30 cellular contexts compared by ENCODE assay signal in genomic region chr9:114494776-114495569, GRCh38. TPM values are rescaled to one million over a fixed set of nuclear protein-coding genes. Genes with fewer than 3 reads are reported as not detected.
DNase-seq lines count a peak whose midpoint lies in the region; ATAC-seq and TF ChIP-seq lines count a peak whose summit lies in the region.
"Had no signal": no experiment of that assay in that cellular context is flagged by ENCODE, and none has a peak within 500 bp of the region (broad histone marks: within the 10 kb centered on the region; RNA-seq: fewer than 3 reads in every experiment).

No MANE protein-coding gene starts in this region.

- no peaks in the 10 kb centered on the region for H3K27me3 Mint-ChIP-seq in activated CD8-positive, alpha-beta T cell treated with anti-CD3 and anti-CD28 coated beads for 36 hours
- peaks cover 13% of the 10 kb centered on the region for H3K27me3 Mint-ChIP-seq in activated CD8-positive, alpha-beta T cell treated with anti-CD3 and anti-CD28 coated beads, Interleukin-2, amount 10 ng/mL, durations not matched to agents 7 days and 5 days (ENCODE audit: low read depth)
- peaks cover 8% of the 10 kb centered on the region for H3K27me3 Mint-ChIP-seq in T-helper 17 cell
- peaks cover 9% of the 10 kb centered on the region for H3K27me3 Mint-ChIP-seq in glutamatergic neuron (ENCODE audit: unreplicated experiment)
- H3K27me3 Mint-ChIP-seq in T-cell = peaks cover 0 to 6% of the 10 kb centered on the region in 2 donors
- H3K27me3 Mint-ChIP-seq: CD4-positive, alpha-beta T cell; effector memory CD8-positive, alpha-beta T cell; stimulated activated naive CD8-positive, alpha-beta T cell treated with anti-CD3 and anti-CD28 coated beads, Interleukin-15, amount 100 ng/mL, for 72 hours had no signal

- H3K9me3 Mint-ChIP-seq in activated CD8-positive, alpha-beta T cell treated with anti-CD3 and anti-CD28 coated beads for 36 hours = no peaks in the 10 kb centered on the region
- no peaks in the 10 kb centered on the region for H3K9me3 Mint-ChIP-seq in activated CD8-positive, alpha-beta T cell treated with anti-CD3 and anti-CD28 coated beads, Interleukin-2, amount 10 ng/mL, durations not matched to agents 7 days and 5 days (ENCODE audit: insufficient read depth)
- H3K9me3 Mint-ChIP-seq in glutamatergic neuron (ENCODE audit: unreplicated experiment) (peaks cover 5% of the 10 kb centered on the region), T-cell (no peaks in the 10 kb centered on the region)
- H3K9me3 Mint-ChIP-seq: activated naive CD4-positive, alpha-beta T cell treated with anti-CD3 and anti-CD28 coated beads, Interleukin-2, amount 50 U/mL, for 72 hours; activated T-helper 2 cell treated with anti-CD3 and anti-CD28 coated beads, Interferon-gamma antibody, Interleukin-2, Interleukin-4, amounts not matched to agents 10 μg/mL and 5 μg/mL and 100 μg/mL, durations not matched to agents 14 hours and 24 hours and 36 hours; CD4-positive, alpha-beta T cell; effector memory CD8-positive, alpha-beta T cell; stimulated activated naive CD8-positive, alpha-beta T cell treated with anti-CD3 and anti-CD28 coated beads, Interleukin-15, amount 100 ng/mL, for 72 hours; T-helper 1 cell treated with Interleukin-12 subunit alpha and Interleukin-12 subunit beta and Interleukin-4 antibody, amounts not matched to agents 30 μg/mL and 1 μg/mL, for 36 hours had no signal

- ATAC-seq in activated CD8-positive, alpha-beta T cell treated with anti-CD3 and anti-CD28 coated beads for 36 hours = peak; percentile 47
- no peak for ATAC-seq in activated CD8-positive, alpha-beta T cell treated with anti-CD3 and anti-CD28 coated beads, Interleukin-2, amount 10 ng/mL, durations not matched to agents 7 days and 5 days
- ATAC-seq in T-helper 17 cell (no peak), T-cell (replicated peaks in 1 of 4) (no peak)
- ATAC-seq: activated CD4-positive, CD25-positive, alpha-beta regulatory T cell treated with anti-CD3 and anti-CD28 coated beads, Interleukin-2, amount 50 U/mL, for 24 hours; HCT116; HepG2; stimulated activated naive CD8-positive, alpha-beta T cell treated with anti-CD3 and anti-CD28 coated beads, Interleukin-15, amount 100 ng/mL, for 72 hours had no signal

- no peaks in the 10 kb centered on the region for H3K9me3 ChIP-seq in T-helper 17 cell (ENCODE audit: control insufficient read depth, low read length, poor library complexity, severe bottlenecking)
- H3K9me3 ChIP-seq: ascending aorta, uterus had no signal

- no peak for TF ChIP-seq CTCF in activated CD8-positive, alpha-beta T cell treated with anti-CD3 and anti-CD28 coated beads for 36 hours (IDR thresholded peaks at IDR 0.05)
- TF ChIP-seq CTCF in glutamatergic neuron (IDR thresholded peaks at IDR 0.05; ENCODE audit: partially characterized antibody, unreplicated experiment) = no peak

- intact Hi-C loops in activated CD8-positive, alpha-beta T cell treated with anti-CD3 and anti-CD28 coated beads for 36 hours (cut with micrococcal nuclease) = no loop called here
- intact Hi-C loops in cardiac septum (cut with DNase I) = no loop called here

- CTCF ChIA-PET in activated CD8-positive, alpha-beta T cell treated with anti-CD3 and anti-CD28 coated beads for 36 hours (lab: Charles Lee) = interaction anchor here (1.0 to 1.6 kb wide), 2 partner anchors 89 to 159 kb away, joined by 3 to 4 read pairs; no protein-coding TSS in a partner anchor
- CTCF ChIA-PET in activated CD8-positive, alpha-beta T cell treated with anti-CD3 and anti-CD28 coated beads, Interleukin-2, amount 10 ng/mL, durations not matched to agents 7 days and 5 days (lab: Charles Lee) = interaction anchor here (1.9 kb wide), 1 partner anchor 12 kb away, joined by 5 read pairs; no protein-coding TSS in a partner anchor
- CTCF ChIA-PET in T-cell (lab: Charles Lee) = no interaction called here

- H3K36me3 Mint-ChIP-seq in activated CD8-positive, alpha-beta T cell treated with anti-CD3 and anti-CD28 coated beads for 36 hours (ENCODE audit: low read depth) = no peaks in the 10 kb centered on the region
- no peaks in the 10 kb centered on the region for H3K36me3 Mint-ChIP-seq in activated CD8-positive, alpha-beta T cell treated with anti-CD3 and anti-CD28 coated beads, Interleukin-2, amount 10 ng/mL, durations not matched to agents 7 days and 5 days (ENCODE audit: low read depth)
- H3K36me3 Mint-ChIP-seq in T-helper 17 cell (ENCODE audit: low read depth) (peaks cover 2% of the 10 kb centered on the region), glutamatergic neuron (ENCODE audit: unreplicated experiment) (no peaks in the 10 kb centered on the region), T-cell (no peaks in the 10 kb centered on the region)
- H3K36me3 Mint-ChIP-seq: activated naive CD4-positive, alpha-beta T cell treated with anti-CD3 and anti-CD28 coated beads, Interleukin-2, amount 50 U/mL, for 72 hours had no signal

- no peak for DNase-seq in activated CD8-positive, alpha-beta T cell treated with anti-CD3 and anti-CD28 coated beads for 36 hours
- no peak for DNase-seq in activated CD8-positive, alpha-beta T cell treated with anti-CD3 and anti-CD28 coated beads, Interleukin-2, amount 10 ng/mL, durations not matched to agents 7 days and 5 days
- no peak for DNase-seq in T-helper 17 cell
- DNase-seq in glutamatergic neuron = no peak
- DNase-seq in substantia nigra (lab: John Stamatoyannopoulos, UW) = peak in 1 of 49 donors; percentile 12
- DNase-seq in T-cell = no peak
- no peak for DNase-seq in D341Med (ENCODE audit: low spot score)
- DNase-seq in cardiac septum (ENCODE audit: low spot score) = no peak
- DNase-seq: activated CD4-positive, alpha-beta T cell treated with anti-CD3 and anti-CD28 coated beads, Interleukin-2, amount 50 U/mL, for 48 hours; activated CD8-positive, alpha-beta memory T cell treated with anti-CD3 and anti-CD28 coated beads, Interleukin-2, amount 50 U/mL, for 4 hours; AML-193; CD4-positive, alpha-beta T cell; effector memory CD8-positive, alpha-beta T cell; mesendoderm; NCI-H1436 treated with DMSO at 0.1 percent for 48 hours; NCI-H2081 treated with DMSO at 0.1 percent for 48 hours; NCI-H446; stimulated activated naive CD8-positive, alpha-beta T cell treated with anti-CD3 and anti-CD28 coated beads, Interleukin-15, amount 100 ng/mL, for 72 hours; uterus had no signal

- H3K27ac Mint-ChIP-seq in activated CD8-positive, alpha-beta T cell treated with anti-CD3 and anti-CD28 coated beads for 36 hours = no peak overlapping the region
- H3K27ac Mint-ChIP-seq in activated CD8-positive, alpha-beta T cell treated with anti-CD3 and anti-CD28 coated beads, Interleukin-2, amount 10 ng/mL, durations not matched to agents 7 days and 5 days = no peak overlapping the region
- peak overlapping the region; percentile 80 for H3K27ac Mint-ChIP-seq in T-helper 17 cell
- H3K27ac Mint-ChIP-seq in glutamatergic neuron (ENCODE audit: unreplicated experiment) = peak overlapping the region; percentile 30
- no peak overlapping the region for H3K27ac Mint-ChIP-seq in T-cell
- H3K27ac Mint-ChIP-seq: activated T-helper 2 cell treated with anti-CD3 and anti-CD28 coated beads, Interferon-gamma antibody, Interleukin-2, Interleukin-4, amounts not matched to agents 10 μg/mL and 5 μg/mL and 100 μg/mL, durations not matched to agents 14 hours and 24 hours and 36 hours; CD4-positive, alpha-beta T cell; T-helper 1 cell treated with Interleukin-12 subunit alpha and Interleukin-12 subunit beta and Interleukin-4 antibody, amounts not matched to agents 30 μg/mL and 1 μg/mL, for 36 hours had no signal

- POLR2A ChIA-PET in activated CD8-positive, alpha-beta T cell treated with anti-CD3 and anti-CD28 coated beads for 36 hours (lab: Charles Lee) = no interaction called here
- POLR2A ChIA-PET in activated CD8-positive, alpha-beta T cell treated with anti-CD3 and anti-CD28 coated beads, Interleukin-2, amount 10 ng/mL, durations not matched to agents 7 days and 5 days (lab: Charles Lee) = no interaction called here
- POLR2A ChIA-PET in T-cell (lab: Charles Lee) = no interaction called here

- peaks cover 39% of the 10 kb centered on the region for H3K4me1 Mint-ChIP-seq in activated CD8-positive, alpha-beta T cell treated with anti-CD3 and anti-CD28 coated beads for 36 hours (ENCODE audit: low read depth)
- H3K4me1 Mint-ChIP-seq in activated CD8-positive, alpha-beta T cell treated with anti-CD3 and anti-CD28 coated beads, Interleukin-2, amount 10 ng/mL, durations not matched to agents 7 days and 5 days (ENCODE audit: low read depth) = peaks cover 14% of the 10 kb centered on the region
- H3K4me1 Mint-ChIP-seq in T-helper 17 cell = peaks cover 21% of the 10 kb centered on the region
- peaks cover 50% of the 10 kb centered on the region for H3K4me1 Mint-ChIP-seq in glutamatergic neuron (ENCODE audit: low read depth, unreplicated experiment)
- H3K4me1 Mint-ChIP-seq in T-cell = peaks cover 14 to 24% (median 20%) of the 10 kb centered on the region in 3 donors

- peak overlapping the region; percentile 46 for H3K27ac ChIP-seq in substantia nigra (ENCODE audit: low read depth, low read length, poor library complexity, severe bottlenecking)
- H3K27ac ChIP-seq: ascending aorta, cardiac muscle cell, parathyroid adenoma, RWPE1, skin epidermis, uterus had no signal

- no peak overlapping the region for H3K4me3 Mint-ChIP-seq in activated CD8-positive, alpha-beta T cell treated with anti-CD3 and anti-CD28 coated beads for 36 hours
- no peak overlapping the region for H3K4me3 Mint-ChIP-seq in activated CD8-positive, alpha-beta T cell treated with anti-CD3 and anti-CD28 coated beads, Interleukin-2, amount 10 ng/mL, durations not matched to agents 7 days and 5 days
- peak overlapping the region; percentile 25 for H3K4me3 Mint-ChIP-seq in T-helper 17 cell
- H3K4me3 Mint-ChIP-seq in glutamatergic neuron (ENCODE audit: unreplicated experiment) = peak overlapping the region; percentile 22
- no peak overlapping the region for H3K4me3 Mint-ChIP-seq in T-cell
- H3K4me3 Mint-ChIP-seq: CD4-positive, alpha-beta T cell; stimulated activated naive CD8-positive, alpha-beta T cell treated with anti-CD3 and anti-CD28 coated beads, Interleukin-15, amount 100 ng/mL, for 72 hours; T-helper 1 cell treated with Interleukin-12 subunit alpha and Interleukin-12 subunit beta and Interleukin-4 antibody, amounts not matched to agents 30 μg/mL and 1 μg/mL, for 36 hours had no signal

RNA-seq across cellular contexts. Expression of gene WHRN, which starts 10.3 kb away (rescaled TPM):
- 10 to 100 TPM; 12.6 to 14.9 TPM for total RNA-seq in activated CD8-positive, alpha-beta T cell treated with anti-CD3 and anti-CD28 coated beads for 36 hours
- 1 to 10 TPM; 2.6 to 4.1 TPM for total RNA-seq in activated CD8-positive, alpha-beta T cell treated with anti-CD3 and anti-CD28 coated beads, Interleukin-2, amount 10 ng/mL, durations not matched to agents 7 days and 5 days
- total RNA-seq in T-helper 17 cell (10 to 100 TPM; 18.2 to 32.6 TPM), glutamatergic neuron (ENCODE audit: unreplicated experiment) (3.2 TPM), T-cell (10 to 100 TPM; 11.4 to 46.0 (median 13.0) TPM), cardiac septum (0.35 TPM)

Comparison
In these comparisons a context has a peak if more than half of its experiments do, and no peak if none do; other contexts are left out.
1. H3K27ac Mint-ChIP-seq: peak in T-helper 17 cell (single experiment) and glutamatergic neuron (single experiment); none in activated CD8-positive, alpha-beta T cell treated with anti-CD3 and anti-CD28 coated beads for 36 hours (single experiment), activated CD8-positive, alpha-beta T cell treated with anti-CD3 and anti-CD28 coated beads, Interleukin-2, amount 10 ng/mL, durations not matched to agents 7 days and 5 days (single experiment) and T-cell (0 of 2).
2. H3K4me3 Mint-ChIP-seq: peak in T-helper 17 cell (single experiment) and glutamatergic neuron (single experiment); none in activated CD8-positive, alpha-beta T cell treated with anti-CD3 and anti-CD28 coated beads for 36 hours (single experiment), activated CD8-positive, alpha-beta T cell treated with anti-CD3 and anti-CD28 coated beads, Interleukin-2, amount 10 ng/mL, durations not matched to agents 7 days and 5 days (single experiment) and T-cell (0 of 3).
3. CTCF ChIA-PET loops: an anchor here in activated CD8-positive, alpha-beta T cell treated with anti-CD3 and anti-CD28 coated beads for 36 hours (1.0 to 1.6 kb wide) and activated CD8-positive, alpha-beta T cell treated with anti-CD3 and anti-CD28 coated beads, Interleukin-2, amount 10 ng/mL, durations not matched to agents 7 days and 5 days (1.9 kb wide); none called in T-cell.